In genomic region chr9:97984188-97985057, GRCh38 we compare ENCODE assay signal across 8 cellular contexts. TPM values are rescaled to one million over a fixed set of nuclear protein-coding genes. Genes with fewer than 3 reads are reported as not detected.
DNase-seq lines count a peak whose midpoint lies in the region; ATAC-seq and TF ChIP-seq lines count a peak whose summit lies in the region.

No MANE protein-coding gene starts in this region.

- peak; percentile 23 for DNase-seq in NCI-H1694 treated with DMSO at 0.1 percent for 48 hours (lab: John Stamatoyannopoulos, UW)
- DNase-seq in activated CD4-positive, CD25-positive, alpha-beta regulatory T cell (lab: John Stamatoyannopoulos, UW): peak; percentile 65 to 68 (median 66)
- peak in 55 of 61 donors; percentile 27 to 95 (median 60) for DNase-seq in caudate nucleus (lab: John Stamatoyannopoulos, UW)
- DNase-seq in iris pigment epithelial cell (ENCODE audit: low read depth): peak; percentile 82
- peak; percentile 94 for DNase-seq in spleen

- H3K4me1 ChIP-seq in spleen: peaks cover 29 to 62% (median 53%) of the 10 kb centered on the region in 6 donors

- 0 to 1% (median 0%) methylated on average over 35 to 114 of the region's 116 CpGs for WGBS in spleen, 5 donors

- H3K27me3 ChIP-seq in spleen (replicated peaks in 1 of 7): no peaks in the 10 kb centered on the region

- no peaks in the 10 kb centered on the region for H3K36me3 ChIP-seq in spleen

- peak; percentile 54 for TF ChIP-seq POLR2A in GM10847 (IDR thresholded peaks at IDR 0.05; ENCODE audit: extremely low read depth, insufficient read length)
- peak in 1 of 3 donors; percentile 53 for TF ChIP-seq POLR2A in spleen (IDR thresholded peaks at IDR 0.05)

- no peaks in the 10 kb centered on the region for H3K9me3 ChIP-seq in spleen

- peak overlapping the region; percentile 91 for H3K27ac ChIP-seq in caudate nucleus (ENCODE audit: low read depth, low read length)
- H3K27ac ChIP-seq in spleen: peak overlapping the region; percentile 96 to 100 (median 99)

- intact Hi-C loops in spleen (cut with DNase I; ENCODE audit: low total_unique reads): loop anchor here (5.0 to 10.0 kb wide), 3 partner anchors 50 to 268 kb away; partner anchors contain the start of gene TRMO

- no peak for TF ChIP-seq CTCF in spleen (IDR thresholded peaks at IDR 0.05 in 8 of 11, conservative IDR thresholded peaks at IDR 0.05 in 3 of 11)

- H3K4me3 ChIP-seq in spleen: peak overlapping the region; percentile 60 to 96 (median 94)

- ATAC-seq in HG02610 (IDR thresholded peaks at IDR 0.05; ENCODE audit: unreplicated experiment): peak; percentile 25
- ATAC-seq in HG03097 (IDR thresholded peaks at IDR 0.05; ENCODE audit: low FRiP score, unreplicated experiment): no peak

RNA-seq across cellular contexts. Expression of gene ANP32B, which starts 1.3 kb away (rescaled TPM):
- 100 to 1,000 TPM in 3 of 7 donors, 10 to 100 TPM in 4; 39.1 to 120 (median 98.3) TPM for total RNA-seq in spleen
- polyA plus RNA-seq in spleen: 100 to 1,000 TPM; 115 to 156 (median 152) TPM

RNA-seq across cellular contexts. Expression of gene HEMGN, which starts 46.5 kb away (rescaled TPM):
- total RNA-seq in spleen: 10 to 100 TPM in 1 of 7 donors, 1 to 10 TPM in 5, under 1 TPM in 1; 0.76 to 26.6 (median 4.7) TPM
- polyA plus RNA-seq in spleen: under 1 TPM; 0.13 to 0.64 (median 0.32) TPM

Comparison
In these comparisons a context has a peak if more than half of its experiments do, and no peak if none do; other contexts are left out.
1. DNase-seq: peak in every context shown above with its lines; median percentile 94 in spleen; 82 in iris pigment epithelial cell; 66 in activated CD4-positive, CD25-positive, alpha-beta regulatory T cell; 60 in caudate nucleus; 23 in NCI-H1694 treated with DMSO at 0.1 percent for 48 hours.